Comparison of ENCODE assay signal across 11 cellular contexts in the genomic region with DNA sequence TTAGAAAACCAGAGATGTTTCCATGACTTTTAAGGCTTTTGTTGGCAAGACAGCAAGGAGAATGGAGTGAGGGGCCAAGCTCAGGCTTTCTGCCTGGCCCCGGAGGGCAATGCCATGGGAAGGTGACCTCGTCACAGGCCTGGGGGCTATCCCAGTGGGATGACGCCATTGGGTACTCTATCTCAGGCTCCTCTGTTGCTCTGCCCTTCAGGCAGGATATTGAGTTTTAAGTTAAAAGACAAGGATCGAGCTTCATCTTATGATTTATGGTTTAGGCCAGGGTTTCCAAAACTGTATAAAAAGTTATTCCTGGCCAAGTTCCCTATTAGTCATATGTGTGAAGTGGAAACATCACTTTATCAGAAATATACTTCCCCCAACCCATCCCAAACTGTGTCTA.
DNase-seq lines count a peak whose midpoint lies in the region; ATAC-seq lines count a peak whose summit lies in the region.
"Had no signal": no experiment of that assay in that cellular context is flagged by ENCODE, and none has a peak within 500 bp of the region (broad histone marks: within the 10 kb centered on the region; RNA-seq: fewer than 3 reads in every experiment).

No MANE protein-coding gene starts in this region.

- no peak overlapping the region for H3K9ac ChIP-seq in GM23248

- H3K9me3 Mint-ChIP-seq in activated T-helper 17 cell treated with anti-CD3 and anti-CD28 coated beads, Interleukin-2, amount 50 U/mL, for 72 hours = peaks cover 11% of the 10 kb centered on the region
- peaks cover 3% of the 10 kb centered on the region for H3K9me3 Mint-ChIP-seq in activated CD4-positive, alpha-beta T cell treated with anti-CD3 and anti-CD28 coated beads, Interleukin-2, amount 10 ng/mL, durations not matched to agents 7 days and 5 days

- H3K9me2 ChIP-seq in GM23248 (ENCODE audit: insufficient read depth) = no peaks in the 10 kb centered on the region

- H3K4me3 ChIP-seq in GM23248 (no peak overlapping the region), right cardiac atrium (ENCODE audit: low read length) (no peak overlapping the region)
- H3K4me3 ChIP-seq: SK-N-MC had no signal

- H3K27me3 ChIP-seq in GM23248 (replicated peaks; ENCODE audit: insufficient read depth) = no peaks in the 10 kb centered on the region
- H3K27me3 ChIP-seq in right cardiac atrium (ENCODE audit: control insufficient read depth, insufficient read depth) = no peaks in the 10 kb centered on the region

- DNase-seq in GM23248 = peak; percentile 57
- no peak for DNase-seq in right cardiac atrium
- DNase-seq in stimulated activated CD8-positive, alpha-beta memory T cell treated with anti-CD3 and anti-CD28 coated beads, Interleukin-4, amount 100 ng/mL, for 48 hours = peak; percentile 21
- DNase-seq in NCI-H1436 treated with DMSO at 0.1 percent for 48 hours (lab: John Stamatoyannopoulos, UW) = no peak
- no peak for DNase-seq in activated CD4-positive, alpha-beta T cell treated with anti-CD3 and anti-CD28 coated beads, Interleukin-2, amount 10 ng/mL, durations not matched to agents 7 days and 5 days
- DNase-seq in mesenteric fat pad (ENCODE audit: low spot score) = no peak
- DNase-seq: NCI-H774 had no signal

- H3K27me3 Mint-ChIP-seq in activated T-helper 17 cell treated with anti-CD3 and anti-CD28 coated beads, Interleukin-2, amount 50 U/mL, for 72 hours = no peaks in the 10 kb centered on the region
- H3K27me3 Mint-ChIP-seq in activated CD4-positive, alpha-beta T cell treated with anti-CD3 and anti-CD28 coated beads, Interleukin-2, amount 10 ng/mL, durations not matched to agents 7 days and 5 days = no peaks in the 10 kb centered on the region

- ATAC-seq in activated T-helper 17 cell treated with anti-CD3 and anti-CD28 coated beads, Interleukin-2, amount 50 U/mL, for 72 hours (replicated peaks) = no peak
- ATAC-seq in right cardiac atrium = no peak
- no peak for ATAC-seq in GM21576 (IDR thresholded peaks at IDR 0.05; ENCODE audit: unreplicated experiment)

- 38 to 44% methylated on average over 4 of the region's 4 CpGs for WGBS in GM23248 (ENCODE audit: low coverage in 1 of 2, low lambda C conversion rate in 2 of 2, missing lambda C conversion rate in 2 of 2), 2 experiments
- 67% methylated on average over 4 of the region's 4 CpGs for WGBS in right cardiac atrium

- H3F3A ChIP-seq in GM23248 (ENCODE audit: insufficient read depth) = peaks cover 56% of the 10 kb centered on the region

- H3K4me3 Mint-ChIP-seq in activated T-helper 17 cell treated with anti-CD3 and anti-CD28 coated beads, Interleukin-2, amount 50 U/mL, for 72 hours = peak overlapping the region; percentile 66
- H3K4me3 Mint-ChIP-seq in activated CD4-positive, alpha-beta T cell treated with anti-CD3 and anti-CD28 coated beads, Interleukin-2, amount 10 ng/mL, durations not matched to agents 7 days and 5 days = no peak overlapping the region

- H4K20me1 ChIP-seq in GM23248 (ENCODE audit: insufficient read depth) = no peaks in the 10 kb centered on the region

- no peaks in the 10 kb centered on the region for H3K79me2 ChIP-seq in GM23248 (ENCODE audit: insufficient read depth)

- H3K9me3 ChIP-seq in GM23248 (ENCODE audit: low read depth) (no peaks in the 10 kb centered on the region), right cardiac atrium (ENCODE audit: control insufficient read depth, low read length) (no peaks in the 10 kb centered on the region)

- H3K4me1 Mint-ChIP-seq in activated T-helper 17 cell treated with anti-CD3 and anti-CD28 coated beads, Interleukin-2, amount 50 U/mL, for 72 hours = peaks cover 41% of the 10 kb centered on the region
- H3K4me1 Mint-ChIP-seq in activated CD4-positive, alpha-beta T cell treated with anti-CD3 and anti-CD28 coated beads, Interleukin-2, amount 10 ng/mL, durations not matched to agents 7 days and 5 days = peaks cover 25% of the 10 kb centered on the region

- peak overlapping the region; percentile 15 for H3K4me2 ChIP-seq in GM23248 (ENCODE audit: unreplicated experiment)

- no peaks in the 10 kb centered on the region for H3K36me3 ChIP-seq in GM23248 (ENCODE audit: low read depth)

- CTCF ChIA-PET in activated CD4-positive, alpha-beta T cell treated with anti-CD3 and anti-CD28 coated beads, Interleukin-2, amount 10 ng/mL, durations not matched to agents 7 days and 5 days (lab: Charles Lee) = interaction anchor here (1.1 to 2.1 kb wide), 4 partner anchors 18 to 119 kb away, joined by 3 to 7 read pairs (median 3); no protein-coding TSS in a partner anchor

- intact Hi-C loops in right cardiac atrium (cut with DNase I) = loop anchor here in 2 of 4 donors (5.0 to 10.0 kb wide), 4 partner anchors 38 to 420 kb away; a partner anchor contains a TSS

- H3K27ac Mint-ChIP-seq in activated T-helper 17 cell treated with anti-CD3 and anti-CD28 coated beads, Interleukin-2, amount 50 U/mL, for 72 hours = peak overlapping the region; percentile 58
- H3K27ac Mint-ChIP-seq in activated CD4-positive, alpha-beta T cell treated with anti-CD3 and anti-CD28 coated beads, Interleukin-2, amount 10 ng/mL, durations not matched to agents 7 days and 5 days = no peak overlapping the region

- in situ Hi-C loops in GM23248 (cut with MboI) = no loop called here

- no peaks in the 10 kb centered on the region for H3K36me3 Mint-ChIP-seq in activated T-helper 17 cell treated with anti-CD3 and anti-CD28 coated beads, Interleukin-2, amount 50 U/mL, for 72 hours (ENCODE audit: low read depth)
- H3K36me3 Mint-ChIP-seq in activated CD4-positive, alpha-beta T cell treated with anti-CD3 and anti-CD28 coated beads, Interleukin-2, amount 10 ng/mL, durations not matched to agents 7 days and 5 days (ENCODE audit: low read depth) = no peaks in the 10 kb centered on the region

- H2AFZ ChIP-seq in GM23248 = no peak overlapping the region

- POLR2A ChIA-PET in activated CD4-positive, alpha-beta T cell treated with anti-CD3 and anti-CD28 coated beads, Interleukin-2, amount 10 ng/mL, durations not matched to agents 7 days and 5 days (lab: Charles Lee) = no interaction called here

- H3K27ac ChIP-seq in GM23248 (peak overlapping the region; percentile 45; the same call in 1 of the 2 replicates), right cardiac atrium (ENCODE audit: low read length) (peak overlapping the region; percentile 47)
- H3K27ac ChIP-seq: HL-60, SK-N-MC had no signal

- H3K4me1 ChIP-seq in GM23248 (ENCODE audit: insufficient read depth) = peaks cover 71% of the 10 kb centered on the region
- peaks cover 18% of the 10 kb centered on the region for H3K4me1 ChIP-seq in right cardiac atrium (ENCODE audit: control insufficient read depth, insufficient read depth, low read length)

Comparison
In these comparisons a context has a peak if more than half of its experiments do, and no peak if none do; other contexts are left out.
1. DNase-seq: peak in GM23248 (single experiment) and stimulated activated CD8-positive, alpha-beta memory T cell treated with anti-CD3 and anti-CD28 coated beads, Interleukin-4, amount 100 ng/mL, for 48 hours (single experiment); none in right cardiac atrium (0 of 3), NCI-H1436 treated with DMSO at 0.1 percent for 48 hours (single experiment), activated CD4-positive, alpha-beta T cell treated with anti-CD3 and anti-CD28 coated beads, Interleukin-2, amount 10 ng/mL, durations not matched to agents 7 days and 5 days (single experiment) and mesenteric fat pad (single experiment).